ENCODE assay signal across 20 cellular contexts in genomic region chr19:1752757-1753728, GRCh38. TPM values are rescaled to one million over a fixed set of nuclear protein-coding genes. Genes with fewer than 3 reads are reported as not detected.
A peak's percentile ranks its signal among the peaks of the same experiment; 100 is the strongest.
DNase-seq lines count a peak whose midpoint lies in the region; ATAC-seq and TF ChIP-seq lines count a peak whose summit lies in the region.
"Had no signal": no experiment of that assay in that cellular context is flagged by ENCODE, and none has a peak within 500 bp of the region (broad histone marks: within the 10 kb centered on the region; RNA-seq: fewer than 3 reads in every experiment).

Gene ONECUT3 (plus strand): TSS chr19:1753506. CDS start chr19:1753663, 157 bp downstream.

- ATAC-seq in activated B cell treated with CpG ODN at 0.5 μM for 24 hours (ENCODE audit: low read depth) (no peak), memory B cell (ENCODE audit: low read depth) (no peak), HG02870 (IDR thresholded peaks at IDR 0.05; ENCODE audit: unreplicated experiment) (no peak)
- ATAC-seq: stimulated activated naive CD8-positive, alpha-beta T cell treated with anti-CD3 and anti-CD28 coated beads, Interleukin-15, amount 100 ng/mL, for 72 hours had no signal

- H3K9me3 Mint-ChIP-seq in activated B cell treated with CpG ODN at 0.5 μM for 24 hours, result no peaks in the 10 kb centered on the region
- no peaks in the 10 kb centered on the region for H3K9me3 Mint-ChIP-seq in memory B cell
- H3K9me3 Mint-ChIP-seq: activated T-helper 2 cell treated with anti-CD3 and anti-CD28 coated beads, Interferon-gamma antibody, Interleukin-2, Interleukin-4, amounts not matched to agents 10 μg/mL and 5 μg/mL and 100 μg/mL, durations not matched to agents 14 hours and 24 hours and 36 hours; stimulated activated naive CD8-positive, alpha-beta T cell treated with anti-CD3 and anti-CD28 coated beads, Interleukin-15, amount 100 ng/mL, for 72 hours had no signal

- H3K36me3 ChIP-seq in SJCRH30, result no peaks in the 10 kb centered on the region
- H3K36me3 ChIP-seq: ascending aorta, ovary had no signal

- no peak within 1 kb of the TSS for H3K27ac ChIP-seq in SJCRH30
- H3K27ac ChIP-seq: ascending aorta, ovary had no signal

- peak; percentile 13 for DNase-seq in COLO668 (lab: John Stamatoyannopoulos, UW; ENCODE audit: unreplicated experiment)
- DNase-seq in EH (ENCODE audit: low read depth), result peak; percentile 13
- no peak for DNase-seq in activated B cell treated with CpG ODN at 0.5 μM for 24 hours
- no peak for DNase-seq in memory B cell (ENCODE audit: low spot score in 2 of 2)
- DNase-seq in DMS79 (lab: John Stamatoyannopoulos, UW), result no peak
- DNase-seq in SJCRH30, result no peak
- DNase-seq: activated CD4-positive, alpha-beta T cell treated with anti-CD3 and anti-CD28 coated beads, Interleukin-2, amount 50 U/mL, for 48 hours; CD4-positive, CD25-positive, alpha-beta regulatory T cell; kidney glomerular epithelial cell; NCI-H1930; NCI-H774; ovary; small intestine; stimulated activated naive CD8-positive, alpha-beta T cell treated with anti-CD3 and anti-CD28 coated beads, Interleukin-15, amount 100 ng/mL, for 72 hours had no signal

- POLR2A ChIA-PET in activated B cell treated with CpG ODN at 0.5 μM for 24 hours (lab: Charles Lee), result no interaction called here

- intact Hi-C loops in activated B cell treated with CpG ODN at 0.5 μM for 24 hours (cut with micrococcal nuclease), result loop anchor here (5.0 kb wide), 1 partner anchor 81 kb away; no protein-coding TSS in a partner anchor

- no peaks in the 10 kb centered on the region for H3K9me3 ChIP-seq in SJCRH30 (replicated peaks)
- H3K9me3 ChIP-seq: ascending aorta, ovary had no signal

- CTCF ChIA-PET in activated B cell treated with CpG ODN at 0.5 μM for 24 hours (lab: Charles Lee), result no interaction called here

- H3K4me3 Mint-ChIP-seq in activated B cell treated with CpG ODN at 0.5 μM for 24 hours, result peak within 1 kb of the TSS; percentile 15
- H3K4me3 Mint-ChIP-seq in memory B cell, result peak within 1 kb of the TSS; percentile 53

- no peaks in the 10 kb centered on the region for H3K4me1 ChIP-seq in SJCRH30

- H3K27ac Mint-ChIP-seq in activated B cell treated with CpG ODN at 0.5 μM for 24 hours (no peak within 1 kb of the TSS), memory B cell (peak within 1 kb of the TSS; percentile 94)
- H3K27ac Mint-ChIP-seq: activated T-helper 2 cell treated with anti-CD3 and anti-CD28 coated beads, Interferon-gamma antibody, Interleukin-2, Interleukin-4, amounts not matched to agents 10 μg/mL and 5 μg/mL and 100 μg/mL, durations not matched to agents 14 hours and 24 hours and 36 hours; CD4-positive, CD25-positive, alpha-beta regulatory T cell; stimulated activated naive CD8-positive, alpha-beta T cell treated with anti-CD3 and anti-CD28 coated beads, Interleukin-15, amount 100 ng/mL, for 72 hours had no signal

- H3K4me1 Mint-ChIP-seq in activated B cell treated with CpG ODN at 0.5 μM for 24 hours (peaks cover 34% of the 10 kb centered on the region), memory B cell (peaks cover 14% of the 10 kb centered on the region)

- peaks cover 28% of the 10 kb centered on the region for H3K27me3 Mint-ChIP-seq in activated B cell treated with CpG ODN at 0.5 μM for 24 hours
- peaks cover 19% of the 10 kb centered on the region for H3K27me3 Mint-ChIP-seq in memory B cell

- H3K27me3 ChIP-seq in SJCRH30, result peaks cover 40% of the 10 kb centered on the region

- no peak within 1 kb of the TSS for H3K4me3 ChIP-seq in SJCRH30
- H3K4me3 ChIP-seq: ascending aorta, ovary had no signal

- TF ChIP-seq CTCF in activated B cell treated with CpG ODN at 0.5 μM for 24 hours (IDR thresholded peaks at IDR 0.05), result no peak

- H3K36me3 Mint-ChIP-seq in activated B cell treated with CpG ODN at 0.5 μM for 24 hours (ENCODE audit: low read depth), result no peaks in the 10 kb centered on the region
- H3K36me3 Mint-ChIP-seq in memory B cell, result peaks cover under 1% of the 10 kb centered on the region
- H3K36me3 Mint-ChIP-seq: CD4-positive, CD25-positive, alpha-beta regulatory T cell had no signal

RNA-seq across cellular contexts. Expression of gene ONECUT3, which starts in this region (rescaled TPM):
- not detected in 2 replicates for total RNA-seq in activated B cell treated with CpG ODN at 0.5 μM for 24 hours
- not detected in 2 replicates for total RNA-seq in SJCRH30 (2014; rRNA removed; shearing (Covaris generic))
- total RNA-seq: activated T-helper 2 cell treated with anti-CD3 and anti-CD28 coated beads, Interferon-gamma antibody, Interleukin-2, Interleukin-4, amounts not matched to agents 10 μg/mL and 5 μg/mL and 100 μg/mL, durations not matched to agents 14 hours and 24 hours and 36 hours; ascending aorta; CD4-positive, CD25-positive, alpha-beta regulatory T cell; epithelial cell of proximal tubule; M059J; mononuclear cell had no signal

Comparison
In these comparisons a context has a peak if more than half of its experiments do, and no peak if none do; other contexts are left out.
1. DNase-seq: peak in COLO668 (single experiment) and EH (single experiment); none in activated B cell treated with CpG ODN at 0.5 μM for 24 hours (single experiment), memory B cell (0 of 2), DMS79 (single experiment) and SJCRH30 (0 of 2).